ENCODE assay signal across 1 cellular context in genomic region chr3:106349191-106349881, GRCh38.
TF ChIP-seq lines count a peak whose summit lies in the region.

No MANE protein-coding gene starts in this region.

TF ChIP-seq in endothelial cell of umbilical vein, 7 proteins besides CTCF, POLR2A, EP300 and RAD21 (continued from another document):
- TF ChIP-seq JUN (IDR thresholded peaks at IDR 0.05; ENCODE audit: borderline replicate concordance, insufficient read depth, insufficient read length, low read depth) = no peak
- TF ChIP-seq EZH2 (IDR thresholded peaks at IDR 0.05; ENCODE audit: borderline replicate concordance, low read depth, low read length, severe bottlenecking) = no peak
- peak; percentile 32 for TF ChIP-seq GATA2 (IDR thresholded peaks at IDR 0.05; ENCODE audit: insufficient read depth, insufficient read length, low read depth, low read length)
